Comparison of ENCODE assay signal across 17 cellular contexts in the genomic region with DNA sequence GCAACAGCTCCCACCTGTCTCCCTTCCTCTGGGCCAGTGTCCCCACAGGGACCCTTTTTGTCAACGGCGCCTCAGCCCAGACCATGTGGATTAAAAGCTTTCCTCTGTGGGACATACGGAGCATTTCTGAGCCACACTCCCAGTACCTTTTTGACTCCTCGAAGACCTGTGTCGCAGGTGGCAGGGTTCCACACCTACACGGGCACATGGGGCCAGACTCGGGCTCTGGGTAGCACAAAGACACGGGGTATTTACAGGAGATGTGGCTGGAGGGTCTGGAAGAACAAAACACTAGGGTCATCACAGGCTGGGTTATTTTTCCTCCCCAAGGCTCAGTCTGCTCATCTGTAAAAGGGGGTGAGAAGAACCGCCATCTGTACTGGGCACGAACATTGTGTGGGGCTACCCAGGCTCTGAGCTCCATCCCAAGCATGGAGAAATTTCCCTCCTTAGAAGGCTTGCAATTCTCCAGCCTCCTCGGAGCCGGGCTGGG. TPM values are rescaled to one million over a fixed set of nuclear protein-coding genes. Genes with fewer than 3 reads are reported as not detected.
DNase-seq lines count a peak whose midpoint lies in the region; ATAC-seq, FAIRE-seq and TF ChIP-seq lines count a peak whose summit lies in the region.
"Had no signal": no experiment of that assay in that cellular context is flagged by ENCODE, and none has a peak within 500 bp of the region (broad histone marks: within the 10 kb centered on the region; RNA-seq: fewer than 3 reads in every experiment).

No MANE protein-coding gene starts in this region.

- intact Hi-C loops in HepG2 (cut with micrococcal nuclease; ENCODE audit: unreplicated experiment), result no loop called here
- intact Hi-C loops in right lobe of liver (cut with DNase I), result no loop called here
- intact Hi-C loops in esophagus squamous epithelium (cut with DNase I), result no loop called here
- intact Hi-C loops in esophagus muscularis mucosa (cut with DNase I), result no loop called here

- H3K36me3 ChIP-seq in HepG2 (replicated peaks in 1 of 2; ENCODE audit: control insufficient read depth in 1 of 2, insufficient read depth in 2 of 2, low read length in 2 of 2), result no peaks in the 10 kb centered on the region
- no peaks in the 10 kb centered on the region for H3K36me3 ChIP-seq in right lobe of liver
- H3K36me3 ChIP-seq in esophagus squamous epithelium, result no peaks in the 10 kb centered on the region
- H3K36me3 ChIP-seq in mucosa of rectum (ENCODE audit: control insufficient read depth in 2 of 2, insufficient read depth in 2 of 2, low read length in 2 of 2), result no peaks in the 10 kb centered on the region
- no peaks in the 10 kb centered on the region for H3K36me3 ChIP-seq in esophagus muscularis mucosa
- no peaks in the 10 kb centered on the region for H3K36me3 ChIP-seq in CD8-positive, alpha-beta memory T cell (ENCODE audit: insufficient read depth, low read length)
- H3K36me3 ChIP-seq: thoracic aorta had no signal

- TF ChIP-seq RAD21 in HepG2 (CRISPR knock-in tag; IDR thresholded peaks at IDR 0.05), result no peak

- 0 out of 2 replicates have a peak overlapping the region, but pooled peaks have one; percentile 1 for H3K4me2 ChIP-seq in HepG2 (ENCODE audit: low read depth, low read length)

- DNase-seq in HepG2 (ENCODE audit: low spot score), result no peak
- no peak for DNase-seq in right lobe of liver
- DNase-seq in esophagus squamous epithelium (lab: John Stamatoyannopoulos, UW), result no peak
- DNase-seq in esophagus muscularis mucosa (ENCODE audit: extremely low spot score), result no peak
- DNase-seq in T-helper 1 cell, result no peak
- DNase-seq in CD8-positive, alpha-beta memory T cell, result no peak
- DNase-seq: glutamatergic neuron, GOT3, KG1, NCI-H1048 had no signal

- no peak overlapping the region for H3K4me3 Mint-ChIP-seq in CD8-positive, alpha-beta memory T cell
- H3K4me3 Mint-ChIP-seq: memory B cell, neural crest cell had no signal

- H3K27ac Mint-ChIP-seq in CD8-positive, alpha-beta memory T cell, result peak overlapping the region in 1 of 8 donors; percentile 17
- H3K27ac Mint-ChIP-seq: activated T-helper 2 cell treated with anti-CD3 and anti-CD28 coated beads, Interferon-gamma antibody, Interleukin-2, Interleukin-4, amounts not matched to agents 10 μg/mL and 5 μg/mL and 100 μg/mL, durations not matched to agents 14 hours and 24 hours and 36 hours; memory B cell had no signal

- no peak overlapping the region for H3K9ac ChIP-seq in HepG2 (ENCODE audit: insufficient read depth, low read depth, low read length)
- peak overlapping the region in 1 of 2 donors; percentile 68 for H3K9ac ChIP-seq in mucosa of rectum (ENCODE audit: low read depth in 1 of 2, low read length in 2 of 2)

- TF ChIP-seq CTCF in HepG2 (CRISPR knock-in tag; IDR thresholded peaks at IDR 0.05) (no peak), right lobe of liver (IDR thresholded peaks at IDR 0.05) (no peak), esophagus squamous epithelium (IDR thresholded peaks at IDR 0.05) (no peak), esophagus muscularis mucosa (IDR thresholded peaks at IDR 0.05) (no peak)

- ATAC-seq in HepG2, result no peak
- no peak for ATAC-seq in right lobe of liver
- ATAC-seq in HG02981 (IDR thresholded peaks at IDR 0.05; ENCODE audit: unreplicated experiment), result no peak

- peaks cover 20 to 25% (median 22%) of the 10 kb centered on the region in 3 donors for H3K4me1 Mint-ChIP-seq in CD8-positive, alpha-beta memory T cell

- H4K20me1 ChIP-seq in HepG2 (ENCODE audit: insufficient read depth, low read length), result no peaks in the 10 kb centered on the region

- H3K9me3 ChIP-seq in HepG2 (ENCODE audit: low read length) (no peaks in the 10 kb centered on the region), right lobe of liver (no peaks in the 10 kb centered on the region), esophagus squamous epithelium (no peaks in the 10 kb centered on the region), mucosa of rectum (ENCODE audit: control insufficient read depth in 2 of 2, low read length in 2 of 2) (no peaks in the 10 kb centered on the region), esophagus muscularis mucosa (no peaks in the 10 kb centered on the region)
- no peaks in the 10 kb centered on the region for H3K9me3 ChIP-seq in CD8-positive, alpha-beta memory T cell (ENCODE audit: low read length)
- H3K9me3 ChIP-seq: thoracic aorta had no signal

- TF ChIP-seq EP300 in HepG2 (IDR thresholded peaks at IDR 0.05; ENCODE audit: low read depth in 2 of 2, low read length in 2 of 2) (no peak), HepG2 (CRISPR knock-in tag; IDR thresholded peaks at IDR 0.05; ENCODE audit: borderline replicate concordance) (no peak), esophagus muscularis mucosa (IDR thresholded peaks at IDR 0.05) (no peak)

- H3K4me3 ChIP-seq in HepG2 (replicated peaks in 1 of 3; ENCODE audit: insufficient read depth in 1 of 3, low read depth in 2 of 3, low read length in 3 of 3) (no peak overlapping the region), right lobe of liver (no peak overlapping the region), esophagus squamous epithelium (peak overlapping the region in 2 of 4 donors; percentile 25 to 42), mucosa of rectum (ENCODE audit: low read length in 2 of 2) (peak overlapping the region; percentile 33 to 46), esophagus muscularis mucosa (no peak overlapping the region)
- H3K4me3 ChIP-seq in CD8-positive, alpha-beta memory T cell (ENCODE audit: low read length), result no peak overlapping the region
- H3K4me3 ChIP-seq: thoracic aorta had no signal

- H3K4me1 ChIP-seq in HepG2 (ENCODE audit: insufficient read depth, low read length) (peaks cover 44% of the 10 kb centered on the region), right lobe of liver (peaks cover 0 to 12% (median 3%) of the 10 kb centered on the region in 4 donors), esophagus squamous epithelium (peaks cover 6 to 56% (median 19%) of the 10 kb centered on the region in 3 donors), mucosa of rectum (ENCODE audit: control insufficient read depth in 2 of 2, insufficient read depth in 2 of 2, low read length in 2 of 2) (peaks cover 18 to 29% of the 10 kb centered on the region in 2 donors), esophagus muscularis mucosa (peaks cover 16 to 36% (median 32%) of the 10 kb centered on the region in 4 donors)
- H3K4me1 ChIP-seq in CD8-positive, alpha-beta memory T cell (ENCODE audit: insufficient read depth, low read length), result peaks cover 4% of the 10 kb centered on the region

- H3K36me3 Mint-ChIP-seq in CD8-positive, alpha-beta memory T cell, result no peaks in the 10 kb centered on the region
- H3K36me3 Mint-ChIP-seq: memory B cell had no signal

- no peak for TF ChIP-seq POLR2A in HepG2 (IDR thresholded peaks at IDR 0.05; ENCODE audit: insufficient read depth in 1 of 2, low read depth in 2 of 2, low read length in 2 of 2)
- no peak for TF ChIP-seq POLR2A in right lobe of liver (IDR thresholded peaks at IDR 0.05)
- no peak for TF ChIP-seq POLR2A in esophagus squamous epithelium (IDR thresholded peaks at IDR 0.05)
- TF ChIP-seq POLR2A in esophagus muscularis mucosa (IDR thresholded peaks at IDR 0.05; ENCODE audit: low read depth), result no peak

- WGBS in HepG2 (ENCODE audit: low lambda C conversion rate), result 58% methylated on average over 12 of the region's 12 CpGs
- 83% methylated on average over 7 of the region's 12 CpGs for WGBS in right lobe of liver (ENCODE audit: insufficient coverage, low coverage, low lambda C conversion rate, missing lambda C conversion rate)
- 47 to 85% methylated on average over 5 to 6 of the region's 12 CpGs for WGBS in esophagus squamous epithelium, 2 donors
- WGBS in esophagus muscularis mucosa, result 91% methylated on average over 9 of the region's 12 CpGs

- peaks cover 0 to 13% of the 10 kb centered on the region in 2 experiments; a peak in 2 of 5 replicates for H3K27me3 ChIP-seq in HepG2 (ENCODE audit: control insufficient read depth in 1 of 2, insufficient read depth in 2 of 2, low read length in 2 of 2)
- H3K27me3 ChIP-seq in right lobe of liver, result no peaks in the 10 kb centered on the region
- no peaks in the 10 kb centered on the region for H3K27me3 ChIP-seq in esophagus squamous epithelium
- no peaks in the 10 kb centered on the region for H3K27me3 ChIP-seq in mucosa of rectum (ENCODE audit: control insufficient read depth in 2 of 2, insufficient read depth in 2 of 2, low read length in 2 of 2)
- H3K27me3 ChIP-seq in esophagus muscularis mucosa, result no peaks in the 10 kb centered on the region
- no peaks in the 10 kb centered on the region for H3K27me3 ChIP-seq in CD8-positive, alpha-beta memory T cell (ENCODE audit: insufficient read depth, low read length, poor library complexity, severe bottlenecking)

- H3K9me3 Mint-ChIP-seq in CD8-positive, alpha-beta memory T cell, result no peaks in the 10 kb centered on the region
- H3K9me3 Mint-ChIP-seq: activated T-helper 2 cell treated with anti-CD3 and anti-CD28 coated beads, Interferon-gamma antibody, Interleukin-2, Interleukin-4, amounts not matched to agents 10 μg/mL and 5 μg/mL and 100 μg/mL, durations not matched to agents 14 hours and 24 hours and 36 hours; memory B cell; neural crest cell had no signal

- no TSS peak for BruUV-seq in HepG2 (replicated peaks; lab: Mats Ljungman, UMichigan)

- no peak overlapping the region for H3K27ac ChIP-seq in HepG2 (ENCODE audit: extremely low read length, insufficient read depth, low read length)
- no peak overlapping the region for H3K27ac ChIP-seq in right lobe of liver
- H3K27ac ChIP-seq in esophagus squamous epithelium, result peak overlapping the region; percentile 44 to 67 (median 58)
- peak overlapping the region; percentile 77 to 89 for H3K27ac ChIP-seq in mucosa of rectum (ENCODE audit: low read depth in 2 of 2, low read length in 2 of 2)
- H3K27ac ChIP-seq in esophagus muscularis mucosa (replicated peaks in 1 of 4), result no peak overlapping the region
- no peak overlapping the region for H3K27ac ChIP-seq in CD8-positive, alpha-beta memory T cell (ENCODE audit: low read depth, low read length)
- H3K27ac ChIP-seq: thoracic aorta had no signal

- no peaks in the 10 kb centered on the region for H3K79me2 ChIP-seq in HepG2 (ENCODE audit: insufficient read depth, low read length)

- CTCF ChIA-PET in HepG2 (lab: Yijun Ruan, JAX; ENCODE audit: low intra/inter-chr PET ratio, low total read pairs), result no interaction called here
- CTCF ChIA-PET in CD8-positive, alpha-beta memory T cell (lab: Charles Lee), result interaction anchor here (0.8 kb wide), 1 partner anchor 229 kb away, joined by 3 read pairs; no protein-coding TSS in a partner anchor

- FAIRE-seq in HepG2 (lab: Jason Lieb, UNC), result no peak
- FAIRE-seq: A204.1 had no signal

- in situ Hi-C loops in HepG2 (cut with HindIII; ENCODE audit: extremely low pct_ligation_motif_present, low pct_unique_long_range_greater_than_20kb), result no loop called here

- no peaks in the 10 kb centered on the region for H3K27me3 Mint-ChIP-seq in CD8-positive, alpha-beta memory T cell

- POLR2A ChIA-PET in HepG2 (lab: Yijun Ruan, JAX), result interaction anchor here (1.0 kb wide), 1 partner anchor 49 kb away, joined by 3 read pairs; a partner anchor contains a TSS
- POLR2A ChIA-PET in CD8-positive, alpha-beta memory T cell (lab: Charles Lee), result no interaction called here

- H2AFZ ChIP-seq in HepG2 (ENCODE audit: low read length), result no peak overlapping the region

RNA-seq across cellular contexts. Expression of a gene that starts 32.5 kb away (rescaled TPM):
- total RNA-seq in HepG2 (2016; rRNA removed; fragmentation: Illumina TruSeq; extraction: Trizol), result 8.4 TPM in 2 replicates
- total RNA-seq in HepG2 (2016; cell fraction: cytosol; rRNA removed; fragmentation: Illumina TruSeq; extraction: Trizol; ENCODE audit: low read depth), result 7.1 and 8.0 TPM in 2 replicates
- 6.0 and 8.2 TPM in 2 replicates for total RNA-seq in HepG2 (2016; cell fraction: insoluble cytoplasmic fraction; rRNA removed; fragmentation: Illumina TruSeq; extraction: Trizol)
- total RNA-seq in HepG2 (2016; cell fraction: membrane; rRNA removed; fragmentation: Illumina TruSeq; extraction: Trizol), result 18.8 and 19.0 TPM in 2 replicates
- total RNA-seq in HepG2 (2016; cell fraction: nucleus; rRNA removed; fragmentation: Illumina TruSeq; extraction: Trizol), result 4.0 and 5.8 TPM in 2 replicates
- polyA plus RNA-seq in HepG2 (2011; rRNA removed), result 5.2 and 5.6 TPM in 2 replicates
- polyA plus RNA-seq in HepG2 (2011; cell fraction: cytosol; rRNA removed), result 4.6 and 5.0 TPM in 2 replicates
- 4.7 and 4.9 TPM in 2 replicates for polyA plus RNA-seq in HepG2 (2011; cell fraction: nucleus; rRNA removed)
- 3.0 and 3.4 TPM in 2 replicates for polyA plus RNA-seq in HepG2 (2012)
- polyA plus RNA-seq in HepG2 (2016; cell fraction: cytosol; fragmentation: Illumina TruSeq; extraction: Trizol; ENCODE audit: low read depth), result 8.8 and 9.8 TPM in 2 replicates
- polyA plus RNA-seq in HepG2 (2016; cell fraction: insoluble cytoplasmic fraction; fragmentation: Illumina TruSeq; extraction: Trizol; ENCODE audit: low read depth), result 8.1 and 9.3 TPM in 2 replicates
- polyA plus RNA-seq in HepG2 (2016; cell fraction: membrane; fragmentation: Illumina TruSeq; extraction: Trizol; ENCODE audit: low read depth), result 17.1 and 17.3 TPM in 2 replicates
- 7.7 and 8.0 TPM in 2 replicates for polyA plus RNA-seq in HepG2 (2016; cell fraction: nucleus; fragmentation: Illumina TruSeq; extraction: Trizol; ENCODE audit: insufficient read depth, low read depth)
- 2.2 and 3.6 TPM in 2 replicates for polyA minus RNA-seq in HepG2 (2011; rRNA and poly(A)+ RNA removed; ENCODE audit: low replicate concordance)
- 1.6 and 1.9 TPM in 2 replicates for polyA minus RNA-seq in HepG2 (2011; cell fraction: cytosol; rRNA and poly(A)+ RNA removed)
- 4.4 and 4.9 TPM in 2 replicates for polyA minus RNA-seq in HepG2 (2011; cell fraction: nucleus; rRNA and poly(A)+ RNA removed)
- total RNA-seq in right lobe of liver, result 1 to 10 TPM; 3.5 to 7.9 (median 5.6) TPM
- 10 to 100 TPM; 13.7 to 22.9 (median 17.0) TPM for total RNA-seq in esophagus squamous epithelium
- 10 to 100 TPM; 30.7 to 66.9 (median 33.6) TPM for total RNA-seq in esophagus muscularis mucosa
- total RNA-seq in CD8-positive, alpha-beta memory T cell, result 1 to 10 TPM; 5.8 to 6.0 TPM
- 10.6 TPM for polyA plus RNA-seq in CD8-positive, alpha-beta memory T cell

RNA-seq across cellular contexts. Expression of a gene that starts 49.0 kb away (rescaled TPM):
- total RNA-seq in HepG2 (2016; rRNA removed; fragmentation: Illumina TruSeq; extraction: Trizol) (141 and 186 TPM in 2 replicates), right lobe of liver (100 to 1,000 TPM in 1 of 6 experiments, 10 to 100 TPM in 5; 43.7 to 148 (median 59.1) TPM), esophagus squamous epithelium (10 to 100 TPM; 13.7 to 44.4 (median 34.4) TPM), esophagus muscularis mucosa (10 to 100 TPM; 28.7 to 88.3 (median 36.8) TPM)
- 30.0 and 32.3 TPM in 2 replicates for total RNA-seq in HepG2 (2016; cell fraction: cytosol; rRNA removed; fragmentation: Illumina TruSeq; extraction: Trizol; ENCODE audit: low read depth)
- 139 and 174 TPM in 2 replicates for total RNA-seq in HepG2 (2016; cell fraction: insoluble cytoplasmic fraction; rRNA removed; fragmentation: Illumina TruSeq; extraction: Trizol)
- 118 and 119 TPM in 2 replicates for total RNA-seq in HepG2 (2016; cell fraction: membrane; rRNA removed; fragmentation: Illumina TruSeq; extraction: Trizol)
- total RNA-seq in HepG2 (2016; cell fraction: nucleus; rRNA removed; fragmentation: Illumina TruSeq; extraction: Trizol), result 60.6 and 72.1 TPM in 2 replicates
- 80.1 and 95.5 TPM in 2 replicates for polyA plus RNA-seq in HepG2 (2011; rRNA removed)
- polyA plus RNA-seq in HepG2 (2011; cell fraction: cytosol; rRNA removed), result 121 and 137 TPM in 2 replicates
- polyA plus RNA-seq in HepG2 (2011; cell fraction: nucleus; rRNA removed), result 61.9 and 67.8 TPM in 2 replicates
- 113 and 128 TPM in 2 replicates for polyA plus RNA-seq in HepG2 (2012)
- polyA plus RNA-seq in HepG2 (2016; cell fraction: cytosol; fragmentation: Illumina TruSeq; extraction: Trizol; ENCODE audit: low read depth), result 48.2 and 51.8 TPM in 2 replicates
- polyA plus RNA-seq in HepG2 (2016; cell fraction: insoluble cytoplasmic fraction; fragmentation: Illumina TruSeq; extraction: Trizol; ENCODE audit: low read depth), result 322 and 369 TPM in 2 replicates
- 139 and 153 TPM in 2 replicates for polyA plus RNA-seq in HepG2 (2016; cell fraction: membrane; fragmentation: Illumina TruSeq; extraction: Trizol; ENCODE audit: low read depth)
- 125 and 129 TPM in 2 replicates for polyA plus RNA-seq in HepG2 (2016; cell fraction: nucleus; fragmentation: Illumina TruSeq; extraction: Trizol; ENCODE audit: insufficient read depth, low read depth)
- 155 and 250 TPM in 2 replicates for polyA minus RNA-seq in HepG2 (2011; rRNA and poly(A)+ RNA removed; ENCODE audit: low replicate concordance)
- polyA minus RNA-seq in HepG2 (2011; cell fraction: cytosol; rRNA and poly(A)+ RNA removed), result 71.1 and 86.5 TPM in 2 replicates
- polyA minus RNA-seq in HepG2 (2011; cell fraction: nucleus; rRNA and poly(A)+ RNA removed), result 45.8 and 58.4 TPM in 2 replicates
- 100 to 1,000 TPM; 199 to 201 TPM for total RNA-seq in CD8-positive, alpha-beta memory T cell
- polyA plus RNA-seq in CD8-positive, alpha-beta memory T cell, result 629 TPM

Comparison
In these comparisons a context has a peak if more than half of its experiments do, and no peak if none do; other contexts are left out.
1. H3K27ac ChIP-seq: peak in esophagus squamous epithelium (4 of 4) and mucosa of rectum (2 of 2); none in HepG2 (single experiment), right lobe of liver (0 of 3), esophagus muscularis mucosa (0 of 4) and CD8-positive, alpha-beta memory T cell (single experiment).
2. H3K4me3 ChIP-seq: peak in mucosa of rectum (2 of 2); none in HepG2 (0 of 3), right lobe of liver (0 of 3), esophagus muscularis mucosa (0 of 4) and CD8-positive, alpha-beta memory T cell (single experiment).